1 cellular context compared by ENCODE assay signal in genomic region chr2:231456295-231457004, GRCh38.
TF ChIP-seq lines count a peak whose summit lies in the region.

No MANE protein-coding gene starts in this region.

TF ChIP-seq in WTC11, 78 proteins besides CTCF, POLR2A, EP300 and RAD21 (continued from another document):
- TF ChIP-seq ZNF425 (CRISPR knock-in tag; conservative IDR thresholded peaks at IDR 0.05) = 0 out of 2 replicates have a peak, but pooled peaks have one; percentile 13
TF ChIP-seq in WTC11: peak in this region for 1.
